In genomic region chr2:38480617-38481016, GRCh38 we compare ENCODE assay signal across 7 cellular contexts.
"Had no signal": no experiment of that assay in that cellular context is flagged by ENCODE, and none has a peak within 500 bp of the region (broad histone marks: within the 10 kb centered on the region; RNA-seq: fewer than 3 reads in every experiment).

No MANE protein-coding gene starts in this region.

- H3K27ac ChIP-seq: HL-60 had no signal

- H3K27ac Mint-ChIP-seq: IgD-negative memory B cell had no signal

- ATAC-seq: HepG2 had no signal

- FAIRE-seq: HepG2, HTR-8/SVneo had no signal

- H3K4me1 Mint-ChIP-seq: IgD-negative memory B cell had no signal

- H3K36me3 Mint-ChIP-seq: IgD-negative memory B cell had no signal

- DNase-seq: IMR-90, KBM-7, KG1 had no signal

- H3K4me3 Mint-ChIP-seq: IgD-negative memory B cell had no signal
